24 cellular contexts compared by ENCODE assay signal in genomic region chrX:117458243-117458968, GRCh38.
"Had no signal": no experiment of that assay in that cellular context is flagged by ENCODE, and none has a peak within 500 bp of the region (broad histone marks: within the 10 kb centered on the region; RNA-seq: fewer than 3 reads in every experiment).

No MANE protein-coding gene starts in this region.

- H3K4me3 ChIP-seq: colonic mucosa, esophagus squamous epithelium, gastrocnemius medialis, heart right ventricle, left ventricle myocardium inferior, lower lobe of right lung had no signal

- H3K4me1 ChIP-seq: colonic mucosa, esophagus squamous epithelium, gastrocnemius medialis, heart right ventricle, left ventricle myocardium inferior, lower lobe of right lung had no signal

- H3K36me3 ChIP-seq: colonic mucosa, esophagus squamous epithelium, gastrocnemius medialis, heart right ventricle, left ventricle myocardium inferior, lower lobe of right lung had no signal

- H3K27me3 ChIP-seq: colonic mucosa, esophagus squamous epithelium, gastrocnemius medialis, heart right ventricle had no signal

- H3K9me3 ChIP-seq: colonic mucosa, lower lobe of right lung had no signal

- DNase-seq: colonic mucosa; cortex of kidney; effector CD8-positive, alpha-beta T cell; effector memory CD8-positive, alpha-beta T cell; endodermal cell; erythroblast; esophagus squamous epithelium; foreskin fibroblast; foreskin melanocyte; gastrocnemius medialis; glutamatergic neuron; head of caudate nucleus; heart right ventricle; hippocampal formation; kidney glomerular epithelial cell; left colon; left ventricle myocardium inferior; lower lobe of right lung; mesenchymal stem cell; midbrain; naive thymus-derived CD4-positive, alpha-beta T cell had no signal

- H3K27ac ChIP-seq: colonic mucosa, epithelial cell of prostate, esophagus squamous epithelium, gastrocnemius medialis, heart right ventricle, left ventricle myocardium inferior, lower lobe of right lung had no signal

- ATAC-seq: effector memory CD8-positive, alpha-beta T cell; esophagus mucosa; gastrocnemius medialis; heart right ventricle; left colon; left lobe of liver; lower lobe of right lung; naive thymus-derived CD4-positive, alpha-beta T cell had no signal
